ENCODE assay signal across 32 cellular contexts in the genomic region with DNA sequence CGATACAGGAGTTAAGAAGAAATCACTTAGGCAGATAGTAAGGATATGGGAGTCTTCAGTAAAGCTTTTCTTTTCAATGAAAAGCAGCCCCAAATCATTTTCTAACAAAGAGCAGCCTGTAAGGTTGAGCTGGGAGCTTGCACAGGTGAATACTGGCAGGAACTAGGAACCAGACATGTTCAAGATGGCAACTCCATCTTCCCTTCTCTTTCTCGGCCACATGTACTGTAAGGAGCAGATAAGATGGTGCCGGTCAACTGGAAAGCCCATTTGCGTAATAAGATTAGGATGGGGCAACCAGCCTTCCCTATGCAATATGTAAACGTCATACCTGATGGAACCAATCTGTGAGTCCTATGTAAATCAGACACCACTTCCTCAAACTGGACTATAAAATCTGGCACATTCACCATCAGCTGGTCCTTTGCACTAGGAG. TPM values are rescaled to one million over a fixed set of nuclear protein-coding genes. Genes with fewer than 3 reads are reported as not detected.
DNase-seq lines count a peak whose midpoint lies in the region; ATAC-seq, FAIRE-seq and TF ChIP-seq lines count a peak whose summit lies in the region.
"Had no signal": no experiment of that assay in that cellular context is flagged by ENCODE, and none has a peak within 500 bp of the region (broad histone marks: within the 10 kb centered on the region; RNA-seq: fewer than 3 reads in every experiment).

No MANE protein-coding gene starts in this region.

- no peaks in the 10 kb centered on the region for H3K9me3 ChIP-seq in H1 (ENCODE audit: insufficient read depth in 2 of 2, low read depth in 1 of 2, low read length in 1 of 2)
- H3K9me3 ChIP-seq: BLaER1, body of pancreas, gastroesophageal sphincter, MG63, SK-N-SH, tibial nerve had no signal

- no peak overlapping the region for H3K56ac ChIP-seq in H1 (replicated peaks; ENCODE audit: insufficient read length, low read depth, low read length)

- TF ChIP-seq POLR2A in H1 (IDR thresholded peaks at IDR 0.05; ENCODE audit: control extremely low read depth in 1 of 2, low read depth in 2 of 2, low read length in 2 of 2) = no peak

- H3K27ac ChIP-seq in H1 (ENCODE audit: low read depth, low read length) = no peak overlapping the region
- H3K27ac ChIP-seq: BLaER1, body of pancreas, dorsolateral prefrontal cortex, gastroesophageal sphincter, RWPE1, tibial nerve, WERI-Rb-1 had no signal

- peaks cover 3 to 11% (median 6%) of the 10 kb centered on the region in 4 experiments; a peak in 6 of 7 replicates for H3K4me1 ChIP-seq in H1 (replicated peaks in 1 of 4; ENCODE audit: control insufficient read depth in 3 of 4, insufficient read depth in 4 of 4, low read length in 3 of 4)
- H3K4me1 ChIP-seq: BLaER1, body of pancreas had no signal

- no peak overlapping the region for H3K4me3 ChIP-seq in H1 (ENCODE audit: extremely low read depth in 1 of 4, insufficient read depth in 2 of 4, low read depth in 3 of 4, low read length in 4 of 4)
- H3K4me3 ChIP-seq: BLaER1, body of pancreas, dorsolateral prefrontal cortex, gastroesophageal sphincter, MG63, tibial nerve had no signal

- 89% methylated on average over 5 of the region's 5 CpGs; no CpG with 5 or more reads in 1 of the 2 experiments for WGBS in H1 (ENCODE audit: extremely low coverage in 1 of 2, insufficient coverage in 1 of 2, insufficient read length in 1 of 2, insufficient replicate concordance in 2 of 2, low coverage in 1 of 2, low lambda C conversion rate in 2 of 2, missing lambda C conversion rate in 1 of 2), 2 experiments

- H2AK5ac ChIP-seq in H1 (ENCODE audit: low read depth, low read length) = no peak overlapping the region

- H4K91ac ChIP-seq in H1 (replicated peaks; ENCODE audit: insufficient read length, low read length) = no peak overlapping the region

- POLR2A ChIA-PET in H1 (lab: Charles Lee; ENCODE audit: partially characterized antibody) = interaction anchor here (1.5 kb wide), 1 partner anchor 12 kb away, joined by 5 read pairs; no protein-coding TSS in a partner anchor

- H3K4ac ChIP-seq in H1 (replicated peaks; ENCODE audit: insufficient read length, low read depth, low read length) = no peak overlapping the region

- no peak for FAIRE-seq in H1 (lab: Jason Lieb, UNC)
- FAIRE-seq: H54 had no signal

- peak; percentile 79 for DNase-seq in CD1c-positive myeloid dendritic cell (ENCODE audit: extremely low spot score)
- peak; percentile 61 for DNase-seq in KBM-7
- DNase-seq in OCI-M1 (lab: John Stamatoyannopoulos, UW) = peak; percentile 96
- DNase-seq in H1 (ENCODE audit: low read depth in 1 of 2, low spot score in 2 of 2) = no peak
- no peak for DNase-seq in DMS 273 treated with DMSO at 0.1 percent for 48 hours (lab: John Stamatoyannopoulos, UW)
- DNase-seq: ACHN; activated CD4-positive, alpha-beta T cell treated with anti-CD3 and anti-CD28 coated beads for 48 hours; activated gamma-delta T cell treated with Interleukin-2 at 50 U/mL for 16 hours; activated T-cell treated with anti-CD3 and anti-CD28 coated beads, Interleukin-2, amount 50 U/mL, for 24 hours; body of pancreas; cerebellar nuclear complex; dorsolateral prefrontal cortex; hypothalamus; immature natural killer cell; mesenchymal stem cell; MG63; NCI-H187 treated with DMSO at 0.1 percent for 48 hours; NCI-H526 treated with DMSO at 0.1 percent for 48 hours; posterior cingulate gyrus; right cardiac atrium; SK-N-SH; T-helper 2 cell; WERI-Rb-1 had no signal

- no peak for TF ChIP-seq EP300 in H1 (IDR thresholded peaks at IDR 0.05; ENCODE audit: borderline replicate concordance in 1 of 2, low read depth in 2 of 2, low read length in 2 of 2)

- in situ Hi-C loops in KBM-7 (cut with MboI; ENCODE audit: low pct_unique_long_range_greater_than_20kb, low sequenced_read_pairs) = no loop called here

- H3K9ac ChIP-seq in H1 (replicated peaks in 1 of 4; ENCODE audit: extremely low read depth in 1 of 4, low read depth in 3 of 4, low read length in 3 of 4) = no peak overlapping the region
- H3K9ac ChIP-seq: BLaER1, SK-N-SH had no signal

- no peak overlapping the region for H4K8ac ChIP-seq in H1 (ENCODE audit: extremely low read depth, insufficient read depth, low read length)

- no peaks in the 10 kb centered on the region for H3K27me3 ChIP-seq in H1 (replicated peaks in 1 of 4; ENCODE audit: control insufficient read depth in 3 of 4, extremely low read depth in 1 of 4, insufficient read depth in 3 of 4, low read length in 3 of 4)
- H3K27me3 ChIP-seq: BLaER1, body of pancreas, dorsolateral prefrontal cortex, gastroesophageal sphincter, MG63, tibial nerve had no signal

- ATAC-seq in HG02870 (IDR thresholded peaks at IDR 0.05; ENCODE audit: unreplicated experiment) (no peak), GM21360 (IDR thresholded peaks at IDR 0.05; ENCODE audit: unreplicated experiment) (no peak), HG02571 (IDR thresholded peaks at IDR 0.05; ENCODE audit: unreplicated experiment) (no peak)
- ATAC-seq: body of pancreas, gastroesophageal sphincter, left lobe of liver, right cardiac atrium had no signal

- no peak for TF ChIP-seq RAD21 in H1 (IDR thresholded peaks at IDR 0.05 in 1 of 2, conservative IDR thresholded peaks at IDR 0.05 in 1 of 2; ENCODE audit: low read depth in 2 of 2, low read length in 2 of 2)

- no peaks in the 10 kb centered on the region for H3K79me2 ChIP-seq in H1 (ENCODE audit: control insufficient read depth in 1 of 2, insufficient read depth in 2 of 2, low read length in 2 of 2)

- H4K20me1 ChIP-seq in H1 (replicated peaks in 1 of 2; ENCODE audit: control insufficient read depth in 1 of 2, insufficient read depth in 2 of 2, low read length in 2 of 2) = no peaks in the 10 kb centered on the region
- H4K20me1 ChIP-seq: BLaER1 had no signal

- H2BK12ac ChIP-seq in H1 (ENCODE audit: low read depth, low read length) = no peak overlapping the region

- no peak overlapping the region for H3K14ac ChIP-seq in H1 (ENCODE audit: insufficient read length)

- no peaks in the 10 kb centered on the region for H3K79me1 ChIP-seq in H1 (ENCODE audit: low read depth, low read length)

- H2BK5ac ChIP-seq in H1 (ENCODE audit: low read depth, low read length) = 0 out of 2 replicates have a peak overlapping the region, but pooled peaks have one; percentile 17

- CTCF ChIA-PET in H1 (lab: Charles Lee; ENCODE audit: partially characterized antibody) = interaction anchor here (0.6 to 1.6 kb wide), 4 partner anchors 20 to 1227 kb away, joined by 3 to 8 read pairs (median 4); no protein-coding TSS in a partner anchor

- H3K23ac ChIP-seq in H1 (ENCODE audit: insufficient read length) = no peak overlapping the region

- H2BK15ac ChIP-seq in H1 (ENCODE audit: low read length) = no peak overlapping the region

- no peak overlapping the region for H2AFZ ChIP-seq in H1 (ENCODE audit: low read length)

- no peak overlapping the region for H3K4me2 ChIP-seq in H1 (ENCODE audit: insufficient read depth in 1 of 2, low read depth in 2 of 2, low read length in 2 of 2)
- H3K4me2 ChIP-seq: BLaER1, SK-N-SH had no signal

- H4K5ac ChIP-seq in H1 (ENCODE audit: insufficient read length, low read depth, low read length) = no peak overlapping the region

- no peak overlapping the region for H2BK120ac ChIP-seq in H1 (replicated peaks; ENCODE audit: low read depth, low read length)

- no peak for TF ChIP-seq CTCF in H1 (IDR thresholded peaks at IDR 0.05; ENCODE audit: control extremely low read depth in 1 of 3, insufficient read depth in 1 of 3, low read depth in 1 of 3, low read length in 3 of 3)

- no peak overlapping the region for H3K18ac ChIP-seq in H1 (ENCODE audit: extremely low read depth, low read length)

- no peaks in the 10 kb centered on the region for H3K36me3 ChIP-seq in H1 (ENCODE audit: control insufficient read depth in 2 of 4, insufficient read depth in 4 of 4, low read length in 3 of 4)
- H3K36me3 ChIP-seq: BLaER1, gastroesophageal sphincter, MG63, tibial nerve, WERI-Rb-1 had no signal

- no peaks in the 10 kb centered on the region; the same call in 1 of the 2 replicates for H3K23me2 ChIP-seq in H1 (ENCODE audit: low read depth, low read length)

- no peak overlapping the region for H2BK20ac ChIP-seq in H1 (ENCODE audit: low read length)

TF ChIP-seq in H1, 55 proteins besides CTCF, POLR2A, EP300 and RAD21:
- no peak for TF ChIP-seq TCF12 (IDR thresholded peaks at IDR 0.05; ENCODE audit: low read depth, low read length)
TF ChIP-seq in H1: peak in this region for 0.

RNA-seq across cellular contexts. Expression of a gene that starts 46.2 kb away (rescaled TPM):
- 18.7 and 21.2 TPM in 2 replicates for total RNA-seq in H1 (2021; fragmentation: NEBNext Ultra II Directional; extraction: Animal tissue kit (Norgen Biotek cat#: 25700))
- 2.6 and 3.6 TPM in 2 replicates for polyA plus RNA-seq in H1 (2011; rRNA removed)
- 6.2 TPM for polyA plus RNA-seq in H1 (2011; cell fraction: cytosol; rRNA removed)
- polyA plus RNA-seq in H1 (2011; cell fraction: nucleus; rRNA removed) = 3.5 TPM
- 8.4 to 13.3 TPM (median 10.1 TPM) in 4 replicates for polyA plus RNA-seq in H1 (2012, experiment 1 of 2)
- 1.1 TPM for polyA plus RNA-seq in H1 (2012, experiment 2 of 2)
- polyA plus RNA-seq in H1 (2013, experiment 1 of 2) = 9.0 TPM
- 9.7 TPM for polyA plus RNA-seq in H1 (2013, experiment 2 of 2)
- polyA minus RNA-seq in H1 (2011; rRNA and poly(A)+ RNA removed) = 8.6 and 12.4 TPM in 2 replicates
- polyA minus RNA-seq in H1 (2011; cell fraction: cytosol; rRNA and poly(A)+ RNA removed) = 9.0 TPM
- 22.1 TPM for polyA minus RNA-seq in H1 (2011; cell fraction: nucleus; rRNA and poly(A)+ RNA removed)

Comparison
In these comparisons a context has a peak if more than half of its experiments do, and no peak if none do; other contexts are left out.
1. DNase-seq: peak in CD1c-positive myeloid dendritic cell (single experiment), KBM-7 (single experiment) and OCI-M1 (single experiment); none in H1 (0 of 2) and DMS 273 treated with DMSO at 0.1 percent for 48 hours (single experiment).